ENCODE assay signal across 13 cellular contexts in genomic region chr3:99921377-99921695, GRCh38.
DNase-seq lines count a peak whose midpoint lies in the region; ATAC-seq and TF ChIP-seq lines count a peak whose summit lies in the region.
"Had no signal": no experiment of that assay in that cellular context is flagged by ENCODE, and none has a peak within 500 bp of the region (broad histone marks: within the 10 kb centered on the region; RNA-seq: fewer than 3 reads in every experiment).

No MANE protein-coding gene starts in this region.

- H3K4me1 Mint-ChIP-seq in effector memory CD8-positive, alpha-beta T cell (ENCODE audit: low read depth in 2 of 2) = peaks cover 7% of the 10 kb centered on the region in 2 donors

- no peaks in the 10 kb centered on the region for H3K36me3 ChIP-seq in left ventricle myocardium inferior
- no peaks in the 10 kb centered on the region for H3K36me3 ChIP-seq in gastroesophageal sphincter
- H3K36me3 ChIP-seq in psoas muscle (ENCODE audit: insufficient read depth in 1 of 2, low read depth in 1 of 2) = peaks cover 0 to 37% of the 10 kb centered on the region in 2 donors
- H3K36me3 ChIP-seq in urinary bladder (ENCODE audit: insufficient read depth) = no peaks in the 10 kb centered on the region

- H3K4me3 Mint-ChIP-seq in effector memory CD8-positive, alpha-beta T cell = no peak overlapping the region
- H3K4me3 Mint-ChIP-seq: activated CD8-positive, alpha-beta T cell treated with anti-CD3 and anti-CD28 coated beads for 36 hours; dendritic cell treated with granulocyte-macrophage colony-stimulating factor and Interleukin-4, amounts not matched to agents 40 ng/mL and 50 ng/mL, for 4 days had no signal

- no peak for TF ChIP-seq POLR2A in gastroesophageal sphincter (IDR thresholded peaks at IDR 0.05)

- no peaks in the 10 kb centered on the region for H3K9me3 Mint-ChIP-seq in effector memory CD8-positive, alpha-beta T cell
- H3K9me3 Mint-ChIP-seq: activated CD8-positive, alpha-beta T cell treated with anti-CD3 and anti-CD28 coated beads for 36 hours; dendritic cell treated with granulocyte-macrophage colony-stimulating factor and Interleukin-4, amounts not matched to agents 40 ng/mL and 50 ng/mL, for 4 days had no signal

- no peaks in the 10 kb centered on the region for H3K36me3 Mint-ChIP-seq in effector memory CD8-positive, alpha-beta T cell (ENCODE audit: insufficient read depth)

- DNase-seq in left ventricle myocardium inferior = no peak
- DNase-seq in Right ventricle myocardium superior = no peak
- no peak for DNase-seq in psoas muscle
- no peak for DNase-seq in DMS 273 (lab: John Stamatoyannopoulos, UW; ENCODE audit: unreplicated experiment)
- DNase-seq in stimulated activated naive CD4-positive, alpha-beta T cell treated with Interleukin-2 at 50 U/mL for 16 hours (lab: John Stamatoyannopoulos, UW) = no peak
- no peak for DNase-seq in effector memory CD8-positive, alpha-beta T cell
- DNase-seq: activated CD8-positive, alpha-beta T cell treated with anti-CD3 and anti-CD28 coated beads for 36 hours; anterior cingulate cortex; NCI-H2171 treated with DMSO at 0.1 percent for 48 hours; stimulated activated CD4-positive, alpha-beta T cell treated with anti-CD3 and anti-CD28 coated beads, Interleukin-1b, Interleukin-23, amount 100 ng/mL, for 48 hours had no signal

- WGBS in gastroesophageal sphincter (ENCODE audit: low coverage in 1 of 2), 2 donors = 100% methylated on average over 1 of the region's 1 CpG; no CpG with 5 or more reads in 1 of the 2 donors
- WGBS in psoas muscle, 3 donors = 76 to 93% (median 83%) methylated on average over 1 of the region's 1 CpG
- 96% methylated on average over 1 of the region's 1 CpG for WGBS in urinary bladder

- no peak for TF ChIP-seq EP300 in gastroesophageal sphincter (IDR thresholded peaks at IDR 0.05)

- H3K9me3 ChIP-seq in left ventricle myocardium inferior (replicated peaks) (no peaks in the 10 kb centered on the region), gastroesophageal sphincter (no peaks in the 10 kb centered on the region), psoas muscle (no peaks in the 10 kb centered on the region)

- H3K27ac Mint-ChIP-seq in effector memory CD8-positive, alpha-beta T cell = no peak overlapping the region
- H3K27ac Mint-ChIP-seq: activated CD8-positive, alpha-beta T cell treated with anti-CD3 and anti-CD28 coated beads for 36 hours; dendritic cell treated with granulocyte-macrophage colony-stimulating factor and Interleukin-4, amounts not matched to agents 40 ng/mL and 50 ng/mL, for 4 days had no signal

- H3K27ac ChIP-seq in left ventricle myocardium inferior (replicated peaks) (peak overlapping the region; percentile 88), gastroesophageal sphincter (peak overlapping the region in 3 of 4 donors; percentile 67 to 75 (median 71)), psoas muscle (peak overlapping the region; percentile 85), urinary bladder (ENCODE audit: low read depth) (peak overlapping the region; percentile 55)

- ATAC-seq in Right ventricle myocardium superior (ENCODE audit: poor library complexity) (no peak), gastroesophageal sphincter (no peak), psoas muscle (peak in 3 of 4 donors; percentile 22 to 26 (median 23))
- no peak for ATAC-seq in effector memory CD8-positive, alpha-beta T cell (replicated peaks)
- ATAC-seq: activated CD8-positive, alpha-beta T cell treated with anti-CD3 and anti-CD28 coated beads for 36 hours had no signal

- H3K27me3 Mint-ChIP-seq in effector memory CD8-positive, alpha-beta T cell = no peaks in the 10 kb centered on the region
- H3K27me3 Mint-ChIP-seq: activated CD8-positive, alpha-beta T cell treated with anti-CD3 and anti-CD28 coated beads for 36 hours; dendritic cell treated with granulocyte-macrophage colony-stimulating factor and Interleukin-4, amounts not matched to agents 40 ng/mL and 50 ng/mL, for 4 days had no signal

- H3K4me3 ChIP-seq in left ventricle myocardium inferior (no peak overlapping the region), gastroesophageal sphincter (no peak overlapping the region), psoas muscle (no peak overlapping the region), urinary bladder (ENCODE audit: low read depth, low read length) (no peak overlapping the region)

- intact Hi-C loops in left ventricle myocardium inferior (cut with micrococcal nuclease) (loop anchor here (10.0 kb wide), 1 partner anchor 47 kb away; no protein-coding TSS in a partner anchor), Right ventricle myocardium superior (cut with DNase I) (no loop called here), psoas muscle (cut with DNase I) (no loop called here)

- TF ChIP-seq CTCF in left ventricle myocardium inferior (IDR thresholded peaks at IDR 0.05; ENCODE audit: borderline replicate concordance) (no peak), gastroesophageal sphincter (IDR thresholded peaks at IDR 0.05) (no peak), psoas muscle (IDR thresholded peaks at IDR 0.05) (no peak)

- no peaks in the 10 kb centered on the region for H3K27me3 ChIP-seq in left ventricle myocardium inferior (ENCODE audit: low read depth)
- no peaks in the 10 kb centered on the region for H3K27me3 ChIP-seq in gastroesophageal sphincter
- no peaks in the 10 kb centered on the region for H3K27me3 ChIP-seq in psoas muscle (ENCODE audit: insufficient read depth in 3 of 3, low read length in 2 of 3)

- H3K4me1 ChIP-seq in left ventricle myocardium inferior = peaks cover 62% of the 10 kb centered on the region
- peaks cover 2 to 46% (median 19%) of the 10 kb centered on the region in 3 donors for H3K4me1 ChIP-seq in gastroesophageal sphincter
- H3K4me1 ChIP-seq in psoas muscle = peaks cover 42% of the 10 kb centered on the region
- no peaks in the 10 kb centered on the region for H3K4me1 ChIP-seq in urinary bladder (ENCODE audit: insufficient read depth)

Comparison
In these comparisons a context has a peak if more than half of its experiments do, and no peak if none do; other contexts are left out.
1. ATAC-seq: peak in psoas muscle (3 of 4); none in Right ventricle myocardium superior (single experiment), gastroesophageal sphincter (single experiment) and effector memory CD8-positive, alpha-beta T cell (single experiment).
2. Peak in every context shown above with its lines, with median percentiles within 50 percentile points of each other: H3K27ac ChIP-seq.